10 cellular contexts compared by ENCODE assay signal in genomic region chr16:3183445-3184139, GRCh38. TPM values are rescaled to one million over a fixed set of nuclear protein-coding genes. Genes with fewer than 3 reads are reported as not detected.
DNase-seq lines count a peak whose midpoint lies in the region; ATAC-seq lines count a peak whose summit lies in the region.
"Had no signal": no experiment of that assay in that cellular context is flagged by ENCODE, and none has a peak within 500 bp of the region (broad histone marks: within the 10 kb centered on the region; RNA-seq: fewer than 3 reads in every experiment).

No MANE protein-coding gene starts in this region.

- no peaks in the 10 kb centered on the region for H3K9me3 Mint-ChIP-seq in activated CD4-positive, alpha-beta T cell treated with anti-CD3 and anti-CD28 coated beads for 36 hours (ENCODE audit: low read depth)
- H3K9me3 Mint-ChIP-seq in activated T-cell treated with anti-CD3 and anti-CD28 coated beads, Interleukin-2, amount 50 U/mL, for 72 hours: no peaks in the 10 kb centered on the region
- H3K9me3 Mint-ChIP-seq in stimulated activated memory B cell treated with anti-CD40 and anti-IgM and Interleukin-4, amounts not matched to agents 10 μg/mL and 1 μg/mL and 100 μg/mL, for 72 hours: no peaks in the 10 kb centered on the region

- no peak for ATAC-seq in activated CD4-positive, alpha-beta T cell treated with anti-CD3 and anti-CD28 coated beads for 36 hours
- peak in 1 of 2 donors; percentile 18 for ATAC-seq in activated T-cell treated with anti-CD3 and anti-CD28 coated beads, Interleukin-2, amount 50 U/mL, for 72 hours (replicated peaks in 1 of 2)
- ATAC-seq in stimulated activated memory B cell treated with anti-CD40 and anti-IgM and Interleukin-4, amounts not matched to agents 10 μg/mL and 1 μg/mL and 100 μg/mL, for 72 hours: no peak
- no peak for ATAC-seq in HG03442 (IDR thresholded peaks at IDR 0.05; ENCODE audit: unreplicated experiment)

- peak overlapping the region; percentile 60 for H3K4me3 Mint-ChIP-seq in activated CD4-positive, alpha-beta T cell treated with anti-CD3 and anti-CD28 coated beads for 36 hours
- H3K4me3 Mint-ChIP-seq in activated T-cell treated with anti-CD3 and anti-CD28 coated beads, Interleukin-2, amount 50 U/mL, for 72 hours: peak overlapping the region; percentile 75 to 95
- peak overlapping the region; percentile 74 for H3K4me3 Mint-ChIP-seq in stimulated activated memory B cell treated with anti-CD40 and anti-IgM and Interleukin-4, amounts not matched to agents 10 μg/mL and 1 μg/mL and 100 μg/mL, for 72 hours

- H3K9me3 ChIP-seq in iPS DF 6.9 (ENCODE audit: control insufficient read depth, insufficient read depth, low read length): no peaks in the 10 kb centered on the region

- DNase-seq in activated CD4-positive, alpha-beta T cell treated with anti-CD3 and anti-CD28 coated beads for 36 hours: no peak
- DNase-seq in activated CD4-positive, alpha-beta T cell treated with anti-CD3 and anti-CD28 coated beads for 48 hours: no peak
- DNase-seq in activated T-cell treated with anti-CD3 and anti-CD28 coated beads, Interleukin-2, amount 50 U/mL, for 72 hours: no peak
- DNase-seq in iPS DF 6.9 (ENCODE audit: low read depth, low spot score): no peak
- no peak for DNase-seq in cortex of kidney (lab: John Stamatoyannopoulos, UW)
- no peak for DNase-seq in NCI-H1417 treated with DMSO at 0.1 percent for 48 hours (lab: John Stamatoyannopoulos, UW)
- DNase-seq: COR-L47 had no signal

- no peak overlapping the region for H3K27ac Mint-ChIP-seq in activated CD4-positive, alpha-beta T cell treated with anti-CD3 and anti-CD28 coated beads for 36 hours
- H3K27ac Mint-ChIP-seq in activated T-cell treated with anti-CD3 and anti-CD28 coated beads, Interleukin-2, amount 50 U/mL, for 72 hours: peak overlapping the region; percentile 52
- H3K27ac Mint-ChIP-seq in stimulated activated memory B cell treated with anti-CD40 and anti-IgM and Interleukin-4, amounts not matched to agents 10 μg/mL and 1 μg/mL and 100 μg/mL, for 72 hours: peak overlapping the region; percentile 73

- no CpG with 5 or more reads among the region's 42 CpGs for WGBS in iPS DF 6.9 (ENCODE audit: insufficient coverage, insufficient read length)

- H3K4me1 ChIP-seq in iPS DF 6.9 (ENCODE audit: control insufficient read depth, insufficient read depth, low read length): no peaks in the 10 kb centered on the region

- no peaks in the 10 kb centered on the region for H3K36me3 ChIP-seq in iPS DF 6.9 (ENCODE audit: control insufficient read depth, insufficient read depth, low read length)

- H3K27me3 Mint-ChIP-seq in activated CD4-positive, alpha-beta T cell treated with anti-CD3 and anti-CD28 coated beads for 36 hours: peaks cover 67% of the 10 kb centered on the region
- H3K27me3 Mint-ChIP-seq in activated T-cell treated with anti-CD3 and anti-CD28 coated beads, Interleukin-2, amount 50 U/mL, for 72 hours (ENCODE audit: low read depth): peaks cover 80% of the 10 kb centered on the region
- H3K27me3 Mint-ChIP-seq in stimulated activated memory B cell treated with anti-CD40 and anti-IgM and Interleukin-4, amounts not matched to agents 10 μg/mL and 1 μg/mL and 100 μg/mL, for 72 hours: peaks cover 92% of the 10 kb centered on the region

- H3K27me3 ChIP-seq in iPS DF 6.9 (ENCODE audit: control insufficient read depth, insufficient read depth, low read length): no peaks in the 10 kb centered on the region

- CTCF ChIA-PET in activated CD4-positive, alpha-beta T cell treated with anti-CD3 and anti-CD28 coated beads for 36 hours (lab: Charles Lee): interaction anchor here (0.6 to 2.3 kb wide), 4 partner anchors 12 to 125 kb away, joined by 3 to 14 read pairs (median 3); no protein-coding TSS in a partner anchor

- H3K27ac ChIP-seq in iPS DF 6.9 (ENCODE audit: low read length): no peak overlapping the region

- intact Hi-C loops in activated CD4-positive, alpha-beta T cell treated with anti-CD3 and anti-CD28 coated beads for 36 hours (cut with DNase I, micrococcal nuclease): loop anchor here (1.0 to 5.0 kb wide), 5 partner anchors 8 to 325 kb away; partner anchors contain the start of gene CLUAP1 (in 1 of the 2)

- POLR2A ChIA-PET in activated CD4-positive, alpha-beta T cell treated with anti-CD3 and anti-CD28 coated beads for 36 hours (lab: Charles Lee): interaction anchor here (1.1 kb wide), 1 partner anchor 34 kb away, joined by 3 read pairs; no protein-coding TSS in a partner anchor

- H3K4me1 Mint-ChIP-seq in activated CD4-positive, alpha-beta T cell treated with anti-CD3 and anti-CD28 coated beads for 36 hours: peaks cover 30% of the 10 kb centered on the region
- H3K4me1 Mint-ChIP-seq in activated T-cell treated with anti-CD3 and anti-CD28 coated beads, Interleukin-2, amount 50 U/mL, for 72 hours (ENCODE audit: low read depth): peaks cover 62% of the 10 kb centered on the region
- peaks cover 32% of the 10 kb centered on the region for H3K4me1 Mint-ChIP-seq in stimulated activated memory B cell treated with anti-CD40 and anti-IgM and Interleukin-4, amounts not matched to agents 10 μg/mL and 1 μg/mL and 100 μg/mL, for 72 hours

- H3K36me3 Mint-ChIP-seq in activated CD4-positive, alpha-beta T cell treated with anti-CD3 and anti-CD28 coated beads for 36 hours (ENCODE audit: low read depth): peaks cover 5% of the 10 kb centered on the region
- H3K36me3 Mint-ChIP-seq in activated T-cell treated with anti-CD3 and anti-CD28 coated beads, Interleukin-2, amount 50 U/mL, for 72 hours (ENCODE audit: insufficient read depth in 2 of 2): peaks cover 7 to 10% of the 10 kb centered on the region in 2 donors
- no peaks in the 10 kb centered on the region for H3K36me3 Mint-ChIP-seq in stimulated activated memory B cell treated with anti-CD40 and anti-IgM and Interleukin-4, amounts not matched to agents 10 μg/mL and 1 μg/mL and 100 μg/mL, for 72 hours

- H3K4me3 ChIP-seq in iPS DF 6.9 (ENCODE audit: low read length): peak overlapping the region; percentile 85

RNA-seq across cellular contexts. Expression of gene OR1F1, which starts 4.4 kb away (rescaled TPM):
- not detected for total RNA-seq in activated CD4-positive, alpha-beta T cell treated with anti-CD3 and anti-CD28 coated beads for 36 hours
- total RNA-seq in activated T-cell treated with anti-CD3 and anti-CD28 coated beads, Interleukin-2, amount 50 U/mL, for 72 hours: under 1 TPM in 1 of 2 donors, not detected in 1; 0.35 TPM
- total RNA-seq: lung had no signal

RNA-seq across cellular contexts. Expression of gene ZNF213, which starts 48.8 kb away (rescaled TPM):
- total RNA-seq in activated CD4-positive, alpha-beta T cell treated with anti-CD3 and anti-CD28 coated beads for 36 hours: 1 to 10 TPM; 7.6 to 8.3 TPM
- total RNA-seq in activated T-cell treated with anti-CD3 and anti-CD28 coated beads, Interleukin-2, amount 50 U/mL, for 72 hours: 10 to 100 TPM; 12.2 to 16.3 TPM

RNA-seq across cellular contexts. Expression of gene ZNF200, which starts 51.4 kb away (rescaled TPM):
- total RNA-seq in activated CD4-positive, alpha-beta T cell treated with anti-CD3 and anti-CD28 coated beads for 36 hours: 1 to 10 TPM; 8.3 to 9.0 TPM
- 10 to 100 TPM; 14.8 to 15.5 TPM for total RNA-seq in activated T-cell treated with anti-CD3 and anti-CD28 coated beads, Interleukin-2, amount 50 U/mL, for 72 hours
